ENCODE assay signal across 3 cellular contexts in genomic region chr4:70613182-70613892, GRCh38.
TF ChIP-seq lines count a peak whose summit lies in the region.

No MANE protein-coding gene starts in this region.

TF ChIP-seq in SK-N-SH, 30 proteins besides CTCF, POLR2A, EP300 and RAD21:
- TF ChIP-seq GABPA (IDR thresholded peaks at IDR 0.05; ENCODE audit: low read depth) (no peak), FOSL2 (IDR thresholded peaks at IDR 0.05; ENCODE audit: borderline replicate concordance, low read depth) (no peak), GATA2 (CRISPR knock-in tag; IDR thresholded peaks at IDR 0.05) (no peak), TCF12 (IDR thresholded peaks at IDR 0.05) (no peak), IRF3 (IDR thresholded peaks at IDR 0.05; ENCODE audit: low read depth, low read length) (no peak), ELF1 (IDR thresholded peaks at IDR 0.05) (no peak), EZH2phosphoT487 (IDR thresholded peaks at IDR 0.05; ENCODE audit: borderline replicate concordance, low read depth) (no peak), ZBTB33 (IDR thresholded peaks at IDR 0.05; ENCODE audit: borderline replicate concordance, low read depth) (no peak), PBX3 (IDR thresholded peaks at IDR 0.05) (no peak), USF2 (IDR thresholded peaks at IDR 0.05; ENCODE audit: borderline replicate concordance, low read depth, low read length) (no peak)

TF ChIP-seq in SK-N-SH treated with all-trans-retinoic acid at 6 μM for 48 hours, 23 proteins besides CTCF, POLR2A, EP300 and RAD21:
- TF ChIP-seq ZNF8 (CRISPR knock-in tag; IDR thresholded peaks at IDR 0.05) (no peak), TSHZ2 (CRISPR knock-in tag; IDR thresholded peaks at IDR 0.05) (no peak), RARB (CRISPR knock-in tag; IDR thresholded peaks at IDR 0.05) (no peak), GLIS3 (CRISPR knock-in tag; IDR thresholded peaks at IDR 0.05) (no peak), OSR1 (CRISPR knock-in tag; IDR thresholded peaks at IDR 0.05) (no peak), CSRNP3 (CRISPR knock-in tag; IDR thresholded peaks at IDR 0.05) (no peak), ZFP3 (CRISPR knock-in tag; IDR thresholded peaks at IDR 0.05) (no peak), TOX (CRISPR knock-in tag; IDR thresholded peaks at IDR 0.05; ENCODE audit: borderline replicate concordance) (no peak), ZNF70 (CRISPR knock-in tag; IDR thresholded peaks at IDR 0.05) (no peak), PATZ1 (CRISPR knock-in tag; IDR thresholded peaks at IDR 0.05; ENCODE audit: borderline replicate concordance) (no peak), BACH2 (CRISPR knock-in tag; IDR thresholded peaks at IDR 0.05; ENCODE audit: borderline replicate concordance) (no peak), ZC3H10 (CRISPR knock-in tag; IDR thresholded peaks at IDR 0.05) (no peak), ISL1 (CRISPR knock-in tag; IDR thresholded peaks at IDR 0.05) (no peak)

TF ChIP-seq in K562, 482 proteins besides CTCF, POLR2A, EP300 and RAD21:
- TF ChIP-seq HDAC8 (tag; IDR thresholded peaks at IDR 0.05) (no peak), E2F3 (CRISPR knock-in tag; IDR thresholded peaks at IDR 0.05) (no peak), ZNF282 (CRISPR knock-in tag; IDR thresholded peaks at IDR 0.05) (no peak), PHB (CRISPR knock-in tag; IDR thresholded peaks at IDR 0.05) (no peak), POLR3G (IDR thresholded peaks at IDR 0.05; ENCODE audit: extremely low read depth, insufficient read length, insufficient replicate concordance) (no peak), ZNF165 (CRISPR knock-in tag; IDR thresholded peaks at IDR 0.05; ENCODE audit: borderline replicate concordance) (no peak), PRPF4 (IDR thresholded peaks at IDR 0.05; ENCODE audit: insufficient read depth, low read depth, low read length, poor library complexity, severe bottlenecking) (no peak), CBFB (CRISPR knock-in tag; IDR thresholded peaks at IDR 0.05) (no peak), ZNF217 (CRISPR knock-in tag; IDR thresholded peaks at IDR 0.05) (no peak), CHD4 (IDR thresholded peaks at IDR 0.05; ENCODE audit: insufficient read depth, insufficient replicate concordance, low read depth, low read length, poor library complexity, severe bottlenecking) (no peak), ETV5 (CRISPR knock-in tag; IDR thresholded peaks at IDR 0.05; ENCODE audit: low read depth) (no peak), POLR3A (IDR thresholded peaks at IDR 0.05; ENCODE audit: borderline replicate concordance, extremely low read depth, insufficient read depth, insufficient read length) (no peak), NFE2L1 (tag; IDR thresholded peaks at IDR 0.05; ENCODE audit: borderline replicate concordance, low read depth) (no peak), CEBPB (tag; IDR thresholded peaks at IDR 0.05) (no peak), CTBP1 (IDR thresholded peaks at IDR 0.05; ENCODE audit: borderline replicate concordance) (no peak), MYBL2 (IDR thresholded peaks at IDR 0.05; ENCODE audit: low read depth) (no peak), MYBL2 (CRISPR knock-in tag; IDR thresholded peaks at IDR 0.05; ENCODE audit: borderline replicate concordance) (no peak), ZNF511 (CRISPR knock-in tag; IDR thresholded peaks at IDR 0.05) (no peak), HBP1 (CRISPR knock-in tag; IDR thresholded peaks at IDR 0.05) (no peak), E2F8 (IDR thresholded peaks at IDR 0.05; ENCODE audit: low read depth, partially characterized antibody) (no peak), ARID2 (IDR thresholded peaks at IDR 0.05) (no peak)
